14 cellular contexts compared by ENCODE assay signal in genomic region chr3:112775011-112775742, GRCh38.
DNase-seq lines count a peak whose midpoint lies in the region; ATAC-seq and TF ChIP-seq lines count a peak whose summit lies in the region.
"Had no signal": no experiment of that assay in that cellular context is flagged by ENCODE, and none has a peak within 500 bp of the region (broad histone marks: within the 10 kb centered on the region; RNA-seq: fewer than 3 reads in every experiment).

No MANE protein-coding gene starts in this region.

- H3K36me3 ChIP-seq in CD8-positive, alpha-beta T cell (ENCODE audit: insufficient read depth, low read length): no peaks in the 10 kb centered on the region
- H3K36me3 ChIP-seq: ascending aorta had no signal

- H3K9me3 Mint-ChIP-seq in CD8-positive, alpha-beta T cell: no peaks in the 10 kb centered on the region
- H3K9me3 Mint-ChIP-seq: activated B cell treated with CpG ODN at 0.5 μM for 24 hours; activated T-cell treated with anti-CD3 and anti-CD28 coated beads, Interleukin-2, amount 50 U/mL, for 24 hours; CD4-positive, alpha-beta T cell had no signal

- no peaks in the 10 kb centered on the region for H3K9me3 ChIP-seq in CD8-positive, alpha-beta T cell (ENCODE audit: low read length)
- H3K9me3 ChIP-seq in T-helper 17 cell (ENCODE audit: control insufficient read depth, low read length, poor library complexity, severe bottlenecking): no peaks in the 10 kb centered on the region
- H3K9me3 ChIP-seq: ascending aorta had no signal

- no peaks in the 10 kb centered on the region for H3K27me3 ChIP-seq in CD8-positive, alpha-beta T cell (ENCODE audit: insufficient read depth, low read length)
- H3K27me3 ChIP-seq: ascending aorta had no signal

- H3K27me3 Mint-ChIP-seq in CD8-positive, alpha-beta T cell (ENCODE audit: low read depth): no peaks in the 10 kb centered on the region
- H3K27me3 Mint-ChIP-seq in T-helper 17 cell: no peaks in the 10 kb centered on the region
- H3K27me3 Mint-ChIP-seq: activated B cell treated with CpG ODN at 0.5 μM for 24 hours; activated T-cell treated with anti-CD3 and anti-CD28 coated beads, Interleukin-2, amount 50 U/mL, for 24 hours; CD4-positive, alpha-beta T cell had no signal

- DNase-seq in CD8-positive, alpha-beta T cell: no peak
- DNase-seq in T-helper 17 cell: no peak
- peak; percentile 59 to 83 for DNase-seq in foreskin fibroblast
- no peak for DNase-seq in sciatic nerve (ENCODE audit: low spot score)
- DNase-seq in NCI-H2107 (lab: John Stamatoyannopoulos, UW): no peak
- DNase-seq in iPS-NIHi11 (ENCODE audit: low spot score): no peak
- DNase-seq: activated B cell treated with CpG ODN at 0.5 μM for 24 hours; activated T-cell treated with anti-CD3 and anti-CD28 coated beads, Interleukin-2, amount 50 U/mL, for 24 hours; CD4-positive, alpha-beta T cell; NCI-H524; stimulated activated naive CD4-positive, alpha-beta T cell treated with Interleukin-2 at 50 U/mL for 16 hours had no signal

- H3K4me3 ChIP-seq in CD8-positive, alpha-beta T cell (ENCODE audit: low read depth, low read length): no peak overlapping the region
- H3K4me3 ChIP-seq in foreskin fibroblast (ENCODE audit: low read depth in 1 of 2, low read length in 2 of 2): no peak overlapping the region
- H3K4me3 ChIP-seq: ascending aorta had no signal

- intact Hi-C loops in CD8-positive, alpha-beta T cell (cut with DNase I, micrococcal nuclease): no loop called here
- intact Hi-C loops in sciatic nerve (cut with DNase I): no loop called here

- CTCF ChIA-PET in CD8-positive, alpha-beta T cell (lab: Charles Lee): interaction anchor here (1.4 kb wide), 1 partner anchor 38 kb away, joined by 3 read pairs; no protein-coding TSS in a partner anchor

- peaks cover 20% of the 10 kb centered on the region for H3K4me1 Mint-ChIP-seq in CD8-positive, alpha-beta T cell (ENCODE audit: low read depth)
- peaks cover 44% of the 10 kb centered on the region for H3K4me1 Mint-ChIP-seq in T-helper 17 cell

- H3K4me3 Mint-ChIP-seq in CD8-positive, alpha-beta T cell: no peak overlapping the region
- H3K4me3 Mint-ChIP-seq in T-helper 17 cell: no peak overlapping the region
- H3K4me3 Mint-ChIP-seq: activated T-cell treated with anti-CD3 and anti-CD28 coated beads, Interleukin-2, amount 50 U/mL, for 24 hours; CD4-positive, alpha-beta T cell had no signal

- H3K27ac Mint-ChIP-seq in CD8-positive, alpha-beta T cell: peak overlapping the region; percentile 16
- H3K27ac Mint-ChIP-seq in T-helper 17 cell: peak overlapping the region; percentile 82

- ATAC-seq in CD8-positive, alpha-beta T cell: no peak
- ATAC-seq in T-helper 17 cell (no peak), sciatic nerve (peak; percentile 71), GM19023 (IDR thresholded peaks at IDR 0.05; ENCODE audit: unreplicated experiment) (no peak), HG03196 (IDR thresholded peaks at IDR 0.05; ENCODE audit: unreplicated experiment) (no peak)

- no peak overlapping the region for H3K27ac ChIP-seq in CD8-positive, alpha-beta T cell (ENCODE audit: low read depth, low read length)
- H3K27ac ChIP-seq: ascending aorta had no signal

- TF ChIP-seq CTCF in CD8-positive, alpha-beta T cell (IDR thresholded peaks at IDR 0.05): no peak
- no peak for TF ChIP-seq CTCF in foreskin fibroblast (IDR thresholded peaks at IDR 0.05; ENCODE audit: low read depth, low read length)

- no peaks in the 10 kb centered on the region for H3K36me3 Mint-ChIP-seq in CD8-positive, alpha-beta T cell
- H3K36me3 Mint-ChIP-seq in T-helper 17 cell (ENCODE audit: low read depth): peaks cover 3% of the 10 kb centered on the region

- POLR2A ChIA-PET in CD8-positive, alpha-beta T cell (lab: Charles Lee): no interaction called here

- no peaks in the 10 kb centered on the region for H3K4me1 ChIP-seq in CD8-positive, alpha-beta T cell (ENCODE audit: insufficient read depth, low read length)

Comparison
In these comparisons a context has a peak if more than half of its experiments do, and no peak if none do; other contexts are left out.
1. DNase-seq: peak in foreskin fibroblast (2 of 2); none in CD8-positive, alpha-beta T cell (0 of 7), T-helper 17 cell (0 of 3), sciatic nerve (single experiment), NCI-H2107 (single experiment) and iPS-NIHi11 (single experiment).